ENCODE assay signal across 1 cellular context in genomic region chr4:2011634-2012033, GRCh38. TPM values are rescaled to one million over a fixed set of nuclear protein-coding genes. Genes with fewer than 3 reads are reported as not detected.
"Had no signal": no experiment of that assay in that cellular context is flagged by ENCODE, and none has a peak within 500 bp of the region (broad histone marks: within the 10 kb centered on the region; RNA-seq: fewer than 3 reads in every experiment).

No MANE protein-coding gene starts in this region.

RNA-seq across cellular contexts. Expression of gene NAT8L, which starts 47.5 kb away (rescaled TPM):
- total RNA-seq: T-helper 17 cell had no signal
